Comparison of ENCODE assay signal across 8 cellular contexts in the genomic region with DNA sequence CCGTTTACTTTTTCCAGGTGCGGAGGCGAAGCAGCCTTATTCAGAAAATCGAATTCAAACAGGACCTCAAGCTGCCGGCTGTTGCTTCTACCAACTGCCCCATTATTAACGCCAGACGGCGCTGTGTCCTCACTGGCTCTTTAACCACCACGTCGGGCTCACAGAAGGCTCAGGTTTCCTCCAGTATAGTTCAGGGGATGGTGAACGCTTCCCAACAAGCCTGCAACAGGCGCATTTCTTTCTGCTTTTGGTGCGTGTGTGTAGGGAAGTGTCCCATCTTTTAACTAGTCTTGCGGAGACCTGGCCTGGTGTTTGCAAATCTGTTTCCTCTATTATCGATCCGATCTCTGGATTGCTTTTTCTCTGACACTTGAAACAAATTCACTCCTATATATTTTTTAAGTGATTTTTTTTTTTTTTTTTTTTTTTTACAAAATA.
DNase-seq lines count a peak whose midpoint lies in the region; ATAC-seq and FAIRE-seq lines count a peak whose summit lies in the region.

No MANE protein-coding gene starts in this region.

- ATAC-seq in GM18907 (IDR thresholded peaks at IDR 0.05; ENCODE audit: unreplicated experiment) = peak; percentile 73

- peak; percentile 65 for FAIRE-seq in endometrium (lab: Jason Lieb, UNC)

- DNase-seq in AG08396 (ENCODE audit: low spot score) (peak; percentile 92), HuH-7 (ENCODE audit: low spot score) (peak; percentile 95), NOMO-1 treated with dmso at 0.1 percent for 144 hours (lab: John Stamatoyannopoulos, UW; ENCODE audit: unreplicated experiment) (peak; percentile 65), midbrain (lab: John Stamatoyannopoulos, UW) (peak; percentile 80)
- peak in 2 of 3 experiments; percentile 27 to 28 for DNase-seq in activated CD8-positive, alpha-beta memory T cell treated with anti-CD3 and anti-CD28 coated beads for 48 hours (ENCODE audit: low read depth in 2 of 3, low spot score in 2 of 3)
- peak; percentile 72 for DNase-seq in stimulated activated CD8-positive, alpha-beta memory T cell treated with anti-CD3 and anti-CD28 coated beads, Interleukin-4, amount 100 ng/mL, for 48 hours

Comparison
In these comparisons a context has a peak if more than half of its experiments do, and no peak if none do; other contexts are left out.
1. Peak in every context shown above with its lines: DNase-seq and ATAC-seq.
2. DNase-seq: peak in every context shown above with its lines; median percentile 95 in HuH-7; 92 in AG08396; 80 in midbrain; 72 in stimulated activated CD8-positive, alpha-beta memory T cell treated with anti-CD3 and anti-CD28 coated beads, Interleukin-4, amount 100 ng/mL, for 48 hours; 65 in NOMO-1 treated with dmso at 0.1 percent for 144 hours; 28 in activated CD8-positive, alpha-beta memory T cell treated with anti-CD3 and anti-CD28 coated beads for 48 hours.